In the genomic region with DNA sequence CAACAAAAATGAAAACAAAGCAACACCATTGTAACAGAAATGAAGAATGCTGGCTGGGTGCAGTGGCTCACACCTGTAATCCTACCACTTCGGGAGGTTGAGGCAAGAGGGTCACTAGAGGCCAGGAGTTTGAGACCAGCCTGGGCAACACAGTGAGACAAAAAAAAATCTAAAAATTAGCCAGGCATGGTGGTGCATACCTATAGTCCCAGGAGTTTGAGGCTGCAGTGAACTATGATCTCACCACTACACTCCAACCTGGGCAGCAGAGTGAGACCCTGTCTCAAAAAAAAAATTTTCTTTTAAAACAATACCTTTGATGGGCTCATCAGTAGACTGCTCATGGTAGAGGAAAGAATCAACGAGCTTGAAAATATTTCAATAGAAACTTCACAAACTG, we compare ENCODE assay signal across 28 cellular contexts.
"Had no signal": no experiment of that assay in that cellular context is flagged by ENCODE, and none has a peak within 500 bp of the region (broad histone marks: within the 10 kb centered on the region; RNA-seq: fewer than 3 reads in every experiment).

No MANE protein-coding gene starts in this region.

- H3K4me3 Mint-ChIP-seq: memory B cell; naive B cell; natural killer cell treated with Interleukin-12 subunit alpha and Interleukin-12 subunit beta and Interleukin-15 and Interleukin-18, amount 100 ng/mL, for 72 hours; neural crest cell had no signal

- H3K36me3 ChIP-seq: esophagus muscularis mucosa, gastroesophageal sphincter, heart left ventricle, neutrophil, pancreas, stomach, thyroid gland had no signal

- H3K27me3 ChIP-seq: dorsolateral prefrontal cortex, esophagus muscularis mucosa, foreskin keratinocyte, gastroesophageal sphincter, heart left ventricle, hepatocyte, neutrophil, pancreas, stomach, thyroid gland had no signal

- H3K4me2 ChIP-seq: hepatocyte, smooth muscle cell had no signal

- DNase-seq: cortex of kidney; dorsolateral prefrontal cortex; effector CD4-positive, alpha-beta T cell; foreskin keratinocyte; heart left ventricle; kidney; mucosa of descending colon; naive B cell; pancreas; stimulated activated CD4-positive, alpha-beta T cell treated with anti-CD3 and anti-CD28 coated beads, Interleukin-12 subunit alpha, Interleukin-12 subunit beta, amount 100 ng/mL, for 4 hours; stimulated activated CD4-positive, alpha-beta T cell treated with anti-CD3 and anti-CD28 coated beads, Interleukin-1b, Interleukin-23, amount 100 ng/mL, for 48 hours; stimulated activated CD4-positive, alpha-beta T cell treated with anti-CD3 and anti-CD28 coated beads, Interleukin-4, amount 100 ng/mL, for 1 hour; stimulated activated CD8-positive, alpha-beta memory T cell treated with anti-CD3 and anti-CD28 coated beads, Interleukin-4, amount 100 ng/mL, for 48 hours; stimulated activated naive CD4-positive, alpha-beta T cell; stomach; thyroid gland; trophoblast cell had no signal

- H3K36me3 Mint-ChIP-seq: naive B cell; natural killer cell treated with Interleukin-12 subunit alpha and Interleukin-12 subunit beta and Interleukin-15 and Interleukin-18, amount 100 ng/mL, for 72 hours had no signal

- H3K27ac ChIP-seq: dorsolateral prefrontal cortex, esophagus muscularis mucosa, foreskin keratinocyte, gastroesophageal sphincter, heart left ventricle, hepatocyte, neutrophil, pancreas, stomach, thyroid gland had no signal

- H2AFZ ChIP-seq: hepatocyte had no signal

- H3K4me3 ChIP-seq: dorsolateral prefrontal cortex, esophagus muscularis mucosa, gastroesophageal sphincter, heart left ventricle, hepatocyte, lung, mucosa of descending colon, pancreas, smooth muscle cell, stomach, thyroid gland had no signal

- H3K27ac Mint-ChIP-seq: memory B cell; natural killer cell treated with Interleukin-12 subunit alpha and Interleukin-12 subunit beta and Interleukin-15 and Interleukin-18, amount 100 ng/mL, for 72 hours had no signal

- H3K9me3 Mint-ChIP-seq: natural killer cell treated with Interleukin-12 subunit alpha and Interleukin-12 subunit beta and Interleukin-15 and Interleukin-18, amount 100 ng/mL, for 72 hours had no signal

- H3K27me3 Mint-ChIP-seq: natural killer cell treated with Interleukin-12 subunit alpha and Interleukin-12 subunit beta and Interleukin-15 and Interleukin-18, amount 100 ng/mL, for 72 hours had no signal

- H3K4me1 ChIP-seq: esophagus muscularis mucosa, foreskin keratinocyte, heart left ventricle, pancreas had no signal

- ATAC-seq: foreskin keratinocyte, gastroesophageal sphincter, heart left ventricle, left lobe of liver, mucosa of descending colon, pancreas, sciatic nerve had no signal

- H3K4me1 Mint-ChIP-seq: memory B cell, naive B cell had no signal
